ENCODE assay signal across 2 cellular contexts in the genomic region with DNA sequence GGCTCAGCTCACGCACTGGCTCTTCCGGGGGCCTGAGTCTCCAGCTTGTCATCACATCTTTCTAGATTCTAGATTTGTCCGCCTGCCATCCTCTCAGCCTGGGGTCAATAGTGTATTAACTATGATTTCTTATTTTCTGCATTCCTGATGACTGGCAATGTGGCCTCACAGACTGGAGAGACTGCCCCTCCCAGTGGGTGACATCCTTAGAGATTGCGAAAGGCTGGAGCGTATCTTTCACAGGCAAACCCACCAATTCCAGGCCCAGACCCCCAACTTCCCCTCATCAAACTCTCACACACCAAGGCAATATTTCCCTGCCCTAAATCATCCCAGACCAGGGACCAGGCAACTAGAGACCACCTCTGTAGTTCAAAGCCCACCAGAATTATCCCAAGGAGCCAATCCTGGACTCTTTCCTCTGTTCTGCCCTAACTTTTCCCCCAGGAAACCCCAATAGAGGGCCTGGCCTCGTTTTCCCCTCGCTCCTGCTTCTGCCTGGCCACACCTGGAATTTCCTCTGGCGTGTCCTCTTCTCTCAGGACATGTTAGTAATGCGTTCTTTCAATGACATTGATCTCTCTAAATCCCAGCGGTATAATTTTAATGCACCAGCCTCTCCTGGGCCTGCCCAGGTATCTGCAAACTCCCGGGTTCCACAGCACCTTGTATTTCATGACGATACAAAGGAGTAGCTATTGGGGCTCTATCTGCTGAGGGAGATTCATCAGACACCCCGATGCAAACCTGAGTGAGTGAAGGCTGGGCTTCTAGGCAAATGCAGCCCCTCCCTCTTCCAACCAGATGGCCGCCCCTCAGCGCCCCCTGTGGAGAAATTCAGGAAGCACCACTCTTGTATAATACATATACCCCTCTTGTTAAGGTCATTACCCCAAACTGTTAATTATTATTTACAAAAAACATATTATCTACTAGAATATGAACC.
TF ChIP-seq lines count a peak whose summit lies in the region.

No MANE protein-coding gene starts in this region.

TF ChIP-seq in GM23338, 12 proteins besides CTCF, POLR2A, EP300 and RAD21 (continued from another document):
- TF ChIP-seq, protein P1, sequence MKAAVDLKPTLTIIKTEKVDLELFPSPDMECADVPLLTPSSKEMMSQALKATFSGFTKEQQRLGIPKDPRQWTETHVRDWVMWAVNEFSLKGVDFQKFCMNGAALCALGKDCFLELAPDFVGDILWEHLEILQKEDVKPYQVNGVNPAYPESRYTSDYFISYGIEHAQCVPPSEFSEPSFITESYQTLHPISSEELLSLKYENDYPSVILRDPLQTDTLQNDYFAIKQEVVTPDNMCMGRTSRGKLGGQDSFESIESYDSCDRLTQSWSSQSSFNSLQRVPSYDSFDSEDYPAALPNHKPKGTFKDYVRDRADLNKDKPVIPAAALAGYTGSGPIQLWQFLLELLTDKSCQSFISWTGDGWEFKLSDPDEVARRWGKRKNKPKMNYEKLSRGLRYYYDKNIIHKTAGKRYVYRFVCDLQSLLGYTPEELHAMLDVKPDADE (IDR thresholded peaks at IDR 0.05), result no peak
- TF ChIP-seq EZH2phosphoT487 (IDR thresholded peaks at IDR 0.05; ENCODE audit: unreplicated experiment) (no peak), STAT1 (IDR thresholded peaks at IDR 0.05; ENCODE audit: unreplicated experiment) (no peak), CREB1 (CRISPR knock-in tag; IDR thresholded peaks at IDR 0.05; ENCODE audit: low read depth) (no peak)
- TF ChIP-seq, protein P2, sequence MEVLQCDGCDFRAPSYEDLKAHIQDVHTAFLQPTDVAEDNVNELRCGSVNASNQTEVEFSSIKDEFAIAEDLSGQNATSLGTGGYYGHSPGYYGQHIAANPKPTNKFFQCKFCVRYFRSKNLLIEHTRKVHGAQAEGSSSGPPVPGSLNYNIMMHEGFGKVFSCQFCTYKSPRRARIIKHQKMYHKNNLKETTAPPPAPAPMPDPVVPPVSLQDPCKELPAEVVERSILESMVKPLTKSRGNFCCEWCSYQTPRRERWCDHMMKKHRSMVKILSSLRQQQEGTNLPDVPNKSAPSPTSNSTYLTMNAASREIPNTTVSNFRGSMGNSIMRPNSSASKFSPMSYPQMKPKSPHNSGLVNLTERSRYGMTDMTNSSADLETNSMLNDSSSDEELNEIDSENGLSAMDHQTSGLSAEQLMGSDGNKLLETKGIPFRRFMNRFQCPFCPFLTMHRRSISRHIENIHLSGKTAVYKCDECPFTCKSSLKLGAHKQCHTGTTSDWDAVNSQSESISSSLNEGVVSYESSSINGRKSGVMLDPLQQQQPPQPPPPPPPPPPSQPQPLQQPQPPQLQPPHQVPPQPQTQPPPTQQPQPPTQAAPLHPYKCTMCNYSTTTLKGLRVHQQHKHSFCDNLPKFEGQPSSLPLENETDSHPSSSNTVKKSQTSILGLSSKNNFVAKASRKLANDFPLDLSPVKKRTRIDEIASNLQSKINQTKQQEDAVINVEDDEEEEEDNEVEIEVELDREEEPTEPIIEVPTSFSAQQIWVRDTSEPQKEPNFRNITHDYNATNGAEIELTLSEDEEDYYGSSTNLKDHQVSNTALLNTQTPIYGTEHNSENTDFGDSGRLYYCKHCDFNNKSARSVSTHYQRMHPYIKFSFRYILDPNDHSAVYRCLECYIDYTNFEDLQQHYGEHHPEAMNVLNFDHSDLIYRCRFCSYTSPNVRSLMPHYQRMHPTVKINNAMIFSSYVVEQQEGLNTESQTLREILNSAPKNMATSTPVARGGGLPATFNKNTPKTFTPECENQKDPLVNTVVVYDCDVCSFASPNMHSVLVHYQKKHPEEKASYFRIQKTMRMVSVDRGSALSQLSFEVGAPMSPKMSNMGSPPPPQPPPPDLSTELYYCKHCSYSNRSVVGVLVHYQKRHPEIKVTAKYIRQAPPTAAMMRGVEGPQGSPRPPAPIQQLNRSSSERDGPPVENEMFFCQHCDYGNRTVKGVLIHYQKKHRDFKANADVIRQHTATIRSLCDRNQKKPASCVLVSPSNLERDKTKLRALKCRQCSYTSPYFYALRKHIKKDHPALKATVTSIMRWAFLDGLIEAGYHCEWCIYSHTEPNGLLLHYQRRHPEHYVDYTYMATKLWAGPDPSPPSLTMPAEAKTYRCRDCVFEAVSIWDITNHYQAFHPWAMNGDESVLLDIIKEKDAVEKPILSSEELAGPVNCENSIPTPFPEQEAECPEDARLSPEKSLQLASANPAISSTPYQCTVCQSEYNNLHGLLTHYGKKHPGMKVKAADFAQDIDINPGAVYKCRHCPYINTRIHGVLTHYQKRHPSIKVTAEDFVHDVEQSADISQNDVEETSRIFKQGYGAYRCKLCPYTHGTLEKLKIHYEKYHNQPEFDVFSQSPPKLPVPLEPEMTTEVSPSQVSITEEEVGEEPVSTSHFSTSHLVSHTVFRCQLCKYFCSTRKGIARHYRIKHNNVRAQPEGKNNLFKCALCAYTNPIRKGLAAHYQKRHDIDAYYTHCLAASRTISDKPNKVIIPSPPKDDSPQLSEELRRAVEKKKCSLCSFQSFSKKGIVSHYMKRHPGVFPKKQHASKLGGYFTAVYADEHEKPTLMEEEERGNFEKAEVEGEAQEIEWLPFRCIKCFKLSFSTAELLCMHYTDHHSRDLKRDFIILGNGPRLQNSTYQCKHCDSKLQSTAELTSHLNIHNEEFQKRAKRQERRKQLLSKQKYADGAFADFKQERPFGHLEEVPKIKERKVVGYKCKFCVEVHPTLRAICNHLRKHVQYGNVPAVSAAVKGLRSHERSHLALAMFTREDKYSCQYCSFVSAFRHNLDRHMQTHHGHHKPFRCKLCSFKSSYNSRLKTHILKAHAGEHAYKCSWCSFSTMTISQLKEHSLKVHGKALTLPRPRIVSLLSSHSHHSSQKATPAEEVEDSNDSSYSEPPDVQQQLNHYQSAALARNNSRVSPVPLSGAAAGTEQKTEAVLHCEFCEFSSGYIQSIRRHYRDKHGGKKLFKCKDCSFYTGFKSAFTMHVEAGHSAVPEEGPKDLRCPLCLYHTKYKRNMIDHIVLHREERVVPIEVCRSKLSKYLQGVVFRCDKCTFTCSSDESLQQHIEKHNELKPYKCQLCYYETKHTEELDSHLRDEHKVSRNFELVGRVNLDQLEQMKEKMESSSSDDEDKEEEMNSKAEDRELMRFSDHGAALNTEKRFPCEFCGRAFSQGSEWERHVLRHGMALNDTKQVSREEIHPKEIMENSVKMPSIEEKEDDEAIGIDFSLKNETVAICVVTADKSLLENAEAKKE (CRISPR knock-in tag; IDR thresholded peaks at IDR 0.05), result no peak
- TF ChIP-seq, protein P3, sequence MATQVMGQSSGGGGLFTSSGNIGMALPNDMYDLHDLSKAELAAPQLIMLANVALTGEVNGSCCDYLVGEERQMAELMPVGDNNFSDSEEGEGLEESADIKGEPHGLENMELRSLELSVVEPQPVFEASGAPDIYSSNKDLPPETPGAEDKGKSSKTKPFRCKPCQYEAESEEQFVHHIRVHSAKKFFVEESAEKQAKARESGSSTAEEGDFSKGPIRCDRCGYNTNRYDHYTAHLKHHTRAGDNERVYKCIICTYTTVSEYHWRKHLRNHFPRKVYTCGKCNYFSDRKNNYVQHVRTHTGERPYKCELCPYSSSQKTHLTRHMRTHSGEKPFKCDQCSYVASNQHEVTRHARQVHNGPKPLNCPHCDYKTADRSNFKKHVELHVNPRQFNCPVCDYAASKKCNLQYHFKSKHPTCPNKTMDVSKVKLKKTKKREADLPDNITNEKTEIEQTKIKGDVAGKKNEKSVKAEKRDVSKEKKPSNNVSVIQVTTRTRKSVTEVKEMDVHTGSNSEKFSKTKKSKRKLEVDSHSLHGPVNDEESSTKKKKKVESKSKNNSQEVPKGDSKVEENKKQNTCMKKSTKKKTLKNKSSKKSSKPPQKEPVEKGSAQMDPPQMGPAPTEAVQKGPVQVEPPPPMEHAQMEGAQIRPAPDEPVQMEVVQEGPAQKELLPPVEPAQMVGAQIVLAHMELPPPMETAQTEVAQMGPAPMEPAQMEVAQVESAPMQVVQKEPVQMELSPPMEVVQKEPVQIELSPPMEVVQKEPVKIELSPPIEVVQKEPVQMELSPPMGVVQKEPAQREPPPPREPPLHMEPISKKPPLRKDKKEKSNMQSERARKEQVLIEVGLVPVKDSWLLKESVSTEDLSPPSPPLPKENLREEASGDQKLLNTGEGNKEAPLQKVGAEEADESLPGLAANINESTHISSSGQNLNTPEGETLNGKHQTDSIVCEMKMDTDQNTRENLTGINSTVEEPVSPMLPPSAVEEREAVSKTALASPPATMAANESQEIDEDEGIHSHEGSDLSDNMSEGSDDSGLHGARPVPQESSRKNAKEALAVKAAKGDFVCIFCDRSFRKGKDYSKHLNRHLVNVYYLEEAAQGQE (IDR thresholded peaks at IDR 0.05; ENCODE audit: unreplicated experiment), result no peak

TF ChIP-seq in SK-N-SH, 30 proteins besides CTCF, POLR2A, EP300 and RAD21 (continued from another document):
- TF ChIP-seq, protein P3 (IDR thresholded peaks at IDR 0.05; ENCODE audit: low read depth, low read length), result no peak
- TF ChIP-seq SIN3A (IDR thresholded peaks at IDR 0.05; ENCODE audit: borderline replicate concordance, low read depth, low read length) (no peak), SMC3 (IDR thresholded peaks at IDR 0.05; ENCODE audit: low read depth, low read length) (peak; percentile 24; the same call in 1 of the 2 replicates)
